8 cellular contexts compared by ENCODE assay signal in genomic region chr22:40036591-40037225, GRCh38. TPM values are rescaled to one million over a fixed set of nuclear protein-coding genes. Genes with fewer than 3 reads are reported as not detected.
A peak's percentile ranks its signal among the peaks of the same experiment; 100 is the strongest.
DNase-seq lines count a peak whose midpoint lies in the region; ATAC-seq and TF ChIP-seq lines count a peak whose summit lies in the region.

No MANE protein-coding gene starts in this region.

- ATAC-seq in central memory CD8-positive, alpha-beta T cell (replicated peaks; ENCODE audit: extremely low read depth, poor library complexity, severe bottlenecking) = peak; percentile 40
- peak; percentile 69 for ATAC-seq in left colon
- no peak for ATAC-seq in HG03457 (IDR thresholded peaks at IDR 0.05; ENCODE audit: unreplicated experiment)

- no peak overlapping the region for H3K4me3 Mint-ChIP-seq in central memory CD8-positive, alpha-beta T cell

- no peaks in the 10 kb centered on the region for H3K4me1 Mint-ChIP-seq in central memory CD8-positive, alpha-beta T cell

- peak; percentile 35 for DNase-seq in activated gamma-delta T cell treated with Interleukin-2 at 50 U/mL for 16 hours
- DNase-seq in activated gamma-delta T cell (lab: John Stamatoyannopoulos, UW) = no peak
- peak; percentile 33 for DNase-seq in NCI-H2171 (lab: John Stamatoyannopoulos, UW)
- no peak for DNase-seq in central memory CD8-positive, alpha-beta T cell (ENCODE audit: low spot score in 2 of 2)
- peak in 1 of 2 donors; percentile 60 for DNase-seq in left colon
- DNase-seq in stimulated activated CD4-positive, alpha-beta T cell treated with anti-CD3 and anti-CD28 coated beads, Interleukin-4, amount 100 ng/mL, for 48 hours (ENCODE audit: low read depth in 2 of 2) = peak; percentile 37 to 52

- H3K9me3 Mint-ChIP-seq in central memory CD8-positive, alpha-beta T cell = no peaks in the 10 kb centered on the region

- TF ChIP-seq CTCF in VCaP (conservative IDR thresholded peaks at IDR 0.05) = peak; percentile 93

- no peak overlapping the region for H3K27ac Mint-ChIP-seq in central memory CD8-positive, alpha-beta T cell (ENCODE audit: low read depth)

- H3K27me3 Mint-ChIP-seq in central memory CD8-positive, alpha-beta T cell = peaks cover 30% of the 10 kb centered on the region

- no peaks in the 10 kb centered on the region for H3K36me3 Mint-ChIP-seq in central memory CD8-positive, alpha-beta T cell (ENCODE audit: insufficient read depth)

- H3K27ac ChIP-seq in VCaP = 0 out of 2 replicates have a peak overlapping the region, but pooled peaks have one; percentile 5

- intact Hi-C loops in left colon (cut with DNase I, micrococcal nuclease) = no loop called here

RNA-seq across cellular contexts. Expression of gene FAM83F, which starts 42.0 kb away (rescaled TPM):
- 10 to 100 TPM; 35.3 to 44.3 TPM for total RNA-seq in left colon

Comparison
In these comparisons a context has a peak if more than half of its experiments do, and no peak if none do; other contexts are left out.
1. DNase-seq: peak in activated gamma-delta T cell treated with Interleukin-2 at 50 U/mL for 16 hours (single experiment), NCI-H2171 (single experiment) and stimulated activated CD4-positive, alpha-beta T cell treated with anti-CD3 and anti-CD28 coated beads, Interleukin-4, amount 100 ng/mL, for 48 hours (2 of 2); none in activated gamma-delta T cell (single experiment) and central memory CD8-positive, alpha-beta T cell (0 of 2).